ENCODE assay signal across 2 cellular contexts in genomic region chr1:220353229-220354012, GRCh38.
TF ChIP-seq lines count a peak whose summit lies in the region.

No MANE protein-coding gene starts in this region.

TF ChIP-seq in A549, 52 proteins besides CTCF, POLR2A, EP300 and RAD21 (continued from another document):
- TF ChIP-seq MAX (IDR thresholded peaks at IDR 0.05), result no peak
- TF ChIP-seq PHF8 (IDR thresholded peaks at IDR 0.05; ENCODE audit: borderline replicate concordance, low read depth), result no peak
- no peak for TF ChIP-seq NR3C1 (IDR thresholded peaks at IDR 0.05)
- no peak for TF ChIP-seq RARB (CRISPR knock-in tag; IDR thresholded peaks at IDR 0.05)
- no peak for TF ChIP-seq JUNB (IDR thresholded peaks at IDR 0.05)
- TF ChIP-seq ESRRA (IDR thresholded peaks at IDR 0.05; ENCODE audit: borderline replicate concordance, low read length), result no peak

TF ChIP-seq in H1, 55 proteins besides CTCF, POLR2A, EP300 and RAD21 (continued from another document):
- TF ChIP-seq E2F6 (IDR thresholded peaks at IDR 0.05) (peak; percentile 82), CHD7 (IDR thresholded peaks at IDR 0.05; ENCODE audit: insufficient replicate concordance, low read length) (no peak), SAP30 (IDR thresholded peaks at IDR 0.05; ENCODE audit: insufficient read depth, insufficient replicate concordance, low read length) (no peak), PHF8 (conservative IDR thresholded peaks at IDR 0.05; ENCODE audit: low read depth, low read length) (no peak), SUZ12 (IDR thresholded peaks at IDR 0.05; ENCODE audit: low read length) (no peak), MAX (IDR thresholded peaks at IDR 0.05) (peak; percentile 72; the same call in 1 of the 2 replicates)
